8 cellular contexts compared by ENCODE assay signal in the genomic region with DNA sequence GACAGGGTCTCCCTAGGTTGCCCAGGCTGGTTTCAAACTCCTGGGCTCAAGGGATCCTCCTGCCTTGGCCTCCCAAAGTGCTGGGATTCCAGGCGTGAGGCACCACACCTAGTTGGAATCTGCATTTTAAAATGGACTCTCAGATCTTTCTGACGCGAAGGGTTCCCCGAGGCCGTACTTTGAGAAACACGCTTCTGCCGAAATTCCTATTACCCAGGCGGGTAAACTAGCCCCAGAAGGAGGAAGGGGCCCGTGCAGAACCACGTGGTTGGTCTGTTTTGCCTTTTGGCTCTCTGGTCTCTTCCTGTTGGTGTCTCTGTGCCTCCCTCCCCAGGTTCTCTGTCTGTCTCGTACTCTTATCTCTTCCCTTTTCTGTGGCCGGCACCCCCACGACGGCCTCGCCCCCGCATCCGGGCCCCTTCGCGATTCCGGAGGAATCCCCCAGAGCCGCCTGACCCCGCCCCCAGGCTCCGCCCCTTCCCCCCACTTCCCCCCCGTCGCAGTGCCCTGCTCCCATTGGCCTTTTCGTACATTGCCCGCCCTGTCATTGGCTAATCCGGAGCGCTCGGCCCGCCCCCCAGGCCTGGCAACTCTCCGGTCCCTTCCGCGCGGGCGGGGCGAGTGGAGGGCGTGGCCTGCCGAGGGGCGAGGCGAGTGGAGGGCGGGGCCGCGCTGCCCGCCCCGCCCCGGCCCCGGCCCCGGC. TPM values are rescaled to one million over a fixed set of nuclear protein-coding genes. Genes with fewer than 3 reads are reported as not detected.
DNase-seq lines count a peak whose midpoint lies in the region; ATAC-seq and TF ChIP-seq lines count a peak whose summit lies in the region.

TNFAIP8L1 (plus strand) TSS at position 689 of the 703 bp plus-strand sequence. CDS start 12,354 bp downstream, outside the sequence.

- H3K9me3 Mint-ChIP-seq in activated T-helper 17 cell treated with anti-CD3 and anti-CD28 coated beads, Interleukin-2, amount 50 U/mL, for 72 hours = no peaks in the 10 kb centered on the region
- no peaks in the 10 kb centered on the region for H3K9me3 Mint-ChIP-seq in natural killer cell
- H3K9me3 Mint-ChIP-seq in stimulated activated naive B cell treated with anti-CD40 and anti-IgM and Interleukin-4, amounts not matched to agents 10 μg/mL and 1 μg/mL and 100 μg/mL, for 72 hours = no peaks in the 10 kb centered on the region

- no peaks in the 10 kb centered on the region for H3K27me3 Mint-ChIP-seq in activated T-helper 17 cell treated with anti-CD3 and anti-CD28 coated beads, Interleukin-2, amount 50 U/mL, for 72 hours
- no peaks in the 10 kb centered on the region for H3K27me3 Mint-ChIP-seq in natural killer cell (ENCODE audit: low read depth in 2 of 2)
- peaks cover 0 to 6% of the 10 kb centered on the region in 2 donors for H3K27me3 Mint-ChIP-seq in stimulated activated naive B cell treated with anti-CD40 and anti-IgM and Interleukin-4, amounts not matched to agents 10 μg/mL and 1 μg/mL and 100 μg/mL, for 72 hours

- intact Hi-C loops in natural killer cell (cut with micrococcal nuclease) = loop anchor here (5.0 kb wide), 1 partner anchor 42 kb away; no protein-coding TSS in a partner anchor

- ATAC-seq in DND-41 (ENCODE audit: insufficient read depth, low read depth) (peak; percentile 84), natural killer cell (peak; percentile 93 to 99 (median 94))
- peak; percentile 95 for ATAC-seq in activated T-helper 17 cell treated with anti-CD3 and anti-CD28 coated beads, Interleukin-2, amount 50 U/mL, for 72 hours (replicated peaks)
- ATAC-seq in stimulated activated naive B cell treated with anti-CD40 and anti-IgM and Interleukin-4, amounts not matched to agents 10 μg/mL and 1 μg/mL and 100 μg/mL, for 72 hours (replicated peaks) = peak; percentile 89 to 92

- no peaks in the 10 kb centered on the region for H3K36me3 Mint-ChIP-seq in activated T-helper 17 cell treated with anti-CD3 and anti-CD28 coated beads, Interleukin-2, amount 50 U/mL, for 72 hours (ENCODE audit: low read depth)
- no peaks in the 10 kb centered on the region for H3K36me3 Mint-ChIP-seq in natural killer cell
- H3K36me3 Mint-ChIP-seq in stimulated activated naive B cell treated with anti-CD40 and anti-IgM and Interleukin-4, amounts not matched to agents 10 μg/mL and 1 μg/mL and 100 μg/mL, for 72 hours = peaks cover 2 to 4% of the 10 kb centered on the region in 2 donors

- peak within 1 kb of the TSS; percentile 85 for H2AFZ ChIP-seq in DND-41 (ENCODE audit: low read depth, low read length)

- H3K4me3 ChIP-seq in DND-41 (ENCODE audit: low read depth in 1 of 2, low read length in 2 of 2) = peak within 1 kb of the TSS; percentile 50 to 88
- peak within 1 kb of the TSS; percentile 62 for H3K4me3 ChIP-seq in LNCaP clone FGC (ENCODE audit: low read depth, low read length)
- H3K4me3 ChIP-seq in fibroblast of mammary gland (ENCODE audit: control insufficient read depth, low read depth, low read length) = peak within 1 kb of the TSS; percentile 80

- peak within 1 kb of the TSS; percentile 81 for H3K27ac ChIP-seq in DND-41 (ENCODE audit: low read length)
- H3K27ac ChIP-seq in RWPE1 = peak within 1 kb of the TSS; percentile 77

- H3K9me3 ChIP-seq in DND-41 (ENCODE audit: insufficient read depth, low read length, severe bottlenecking) = no peaks in the 10 kb centered on the region

- H4K20me1 ChIP-seq in DND-41 (ENCODE audit: insufficient read depth, low read length) = no peaks in the 10 kb centered on the region

- POLR2A ChIA-PET in RWPE1 (lab: Yijun Ruan, JAX; ENCODE audit: low non-redundant PET) = interaction anchor here (0.5 kb wide), 1 partner anchor 152 kb away, joined by 4 read pairs; the partner anchor contains the start of gene FEM1A

- no peaks in the 10 kb centered on the region for H3K36me3 ChIP-seq in DND-41 (ENCODE audit: insufficient read depth, low read length)

- peak within 1 kb of the TSS; percentile 100 for H3K4me2 ChIP-seq in DND-41 (ENCODE audit: insufficient read depth, low read length)

- CTCF ChIA-PET in RWPE1 (lab: Yijun Ruan, JAX) = interaction anchor here (1.0 kb wide), 1 partner anchor 72 kb away, joined by 4 read pairs; no protein-coding TSS in a partner anchor

- H3K27me3 ChIP-seq in DND-41 (ENCODE audit: insufficient read depth, low read length, poor library complexity) = no peaks in the 10 kb centered on the region

- peak within 1 kb of the TSS; percentile 97 for H3K27ac Mint-ChIP-seq in activated T-helper 17 cell treated with anti-CD3 and anti-CD28 coated beads, Interleukin-2, amount 50 U/mL, for 72 hours
- peak within 1 kb of the TSS; percentile 94 to 99 for H3K27ac Mint-ChIP-seq in natural killer cell
- H3K27ac Mint-ChIP-seq in stimulated activated naive B cell treated with anti-CD40 and anti-IgM and Interleukin-4, amounts not matched to agents 10 μg/mL and 1 μg/mL and 100 μg/mL, for 72 hours = peak within 1 kb of the TSS; percentile 99

- H3K4me1 ChIP-seq in DND-41 (ENCODE audit: insufficient read depth, low read length) = peaks cover 41% of the 10 kb centered on the region

- H3K9ac ChIP-seq in DND-41 (ENCODE audit: low read depth, low read length) = peak within 1 kb of the TSS; percentile 71

- H3K4me1 Mint-ChIP-seq in activated T-helper 17 cell treated with anti-CD3 and anti-CD28 coated beads, Interleukin-2, amount 50 U/mL, for 72 hours = peaks cover 4% of the 10 kb centered on the region
- peaks cover 9 to 26% of the 10 kb centered on the region in 2 donors for H3K4me1 Mint-ChIP-seq in natural killer cell
- H3K4me1 Mint-ChIP-seq in stimulated activated naive B cell treated with anti-CD40 and anti-IgM and Interleukin-4, amounts not matched to agents 10 μg/mL and 1 μg/mL and 100 μg/mL, for 72 hours = peaks cover 22 to 52% of the 10 kb centered on the region in 2 donors

- TF ChIP-seq CTCF in DND-41 (IDR thresholded peaks at IDR 0.05; ENCODE audit: borderline replicate concordance, extremely low read depth, low read length, poor library complexity, severe bottlenecking) (no peak), LNCaP clone FGC (IDR thresholded peaks at IDR 0.05; ENCODE audit: control insufficient read depth, extremely low read depth, insufficient read depth) (no peak), RWPE1 (conservative IDR thresholded peaks at IDR 0.05; ENCODE audit: low read depth) (no peak), fibroblast of mammary gland (conservative IDR thresholded peaks at IDR 0.05; ENCODE audit: control insufficient read depth, insufficient read depth, low read depth, low read length) (no peak), natural killer cell (IDR thresholded peaks at IDR 0.05) (no peak)

- peak within 1 kb of the TSS; percentile 96 for H3K4me3 Mint-ChIP-seq in activated T-helper 17 cell treated with anti-CD3 and anti-CD28 coated beads, Interleukin-2, amount 50 U/mL, for 72 hours
- H3K4me3 Mint-ChIP-seq in natural killer cell = peak within 1 kb of the TSS; percentile 96
- peak within 1 kb of the TSS; percentile 87 to 97 for H3K4me3 Mint-ChIP-seq in stimulated activated naive B cell treated with anti-CD40 and anti-IgM and Interleukin-4, amounts not matched to agents 10 μg/mL and 1 μg/mL and 100 μg/mL, for 72 hours

- 0 out of 2 replicates have a peak, but pooled peaks cover 6% of the 10 kb centered on the region for H3K79me2 ChIP-seq in DND-41 (ENCODE audit: insufficient read depth, low read length)

- DNase-seq in DND-41 = peak; percentile 99
- DNase-seq in GOT3 (lab: John Stamatoyannopoulos, UW) = peak; percentile 85
- peak; percentile 48 for DNase-seq in LNCaP clone FGC (ENCODE audit: low read depth)
- DNase-seq in RWPE1 (ENCODE audit: low spot score) = peak; percentile 100
- peak; percentile 91 for DNase-seq in fibroblast of mammary gland (ENCODE audit: low read depth)
- DNase-seq in natural killer cell = peak; percentile 99
- DNase-seq in stimulated activated naive B cell treated with anti-CD40 and anti-IgM and Interleukin-4, amounts not matched to agents 10 μg/mL and 1 μg/mL and 100 μg/mL, for 72 hours = peak; percentile 97

RNA-seq across cellular contexts. Expression of gene TNFAIP8L1, which starts in this region (rescaled TPM):
- 10 to 100 TPM; 18.0 to 23.6 TPM for total RNA-seq in activated T-helper 17 cell treated with anti-CD3 and anti-CD28 coated beads, Interleukin-2, amount 50 U/mL, for 72 hours
- total RNA-seq in natural killer cell = 10 to 100 TPM in 2 of 3 donors, 1 to 10 TPM in 1; 8.5 to 13.5 (median 13.3) TPM

Comparison
In these comparisons a context has a peak if more than half of its experiments do, and no peak if none do; other contexts are left out.
1. Peak in every context shown above with its lines: DNase-seq, ATAC-seq, H3K4me3 ChIP-seq and H3K27ac ChIP-seq.
2. DNase-seq: peak in every context shown above with its lines; median percentile 100 in RWPE1; 99 in DND-41; 99 in natural killer cell; 97 in stimulated activated naive B cell treated with anti-CD40 and anti-IgM and Interleukin-4, amounts not matched to agents 10 μg/mL and 1 μg/mL and 100 μg/mL, for 72 hours; 91 in fibroblast of mammary gland; 85 in GOT3; 48 in LNCaP clone FGC.